In genomic region chr10:44394696-44395383, GRCh38 we compare ENCODE assay signal across 17 cellular contexts. TPM values are rescaled to one million over a fixed set of nuclear protein-coding genes. Genes with fewer than 3 reads are reported as not detected.
DNase-seq lines count a peak whose midpoint lies in the region; ATAC-seq and TF ChIP-seq lines count a peak whose summit lies in the region.
"Had no signal": no experiment of that assay in that cellular context is flagged by ENCODE, and none has a peak within 500 bp of the region (broad histone marks: within the 10 kb centered on the region; RNA-seq: fewer than 3 reads in every experiment).

No MANE protein-coding gene starts in this region.

- no peaks in the 10 kb centered on the region for H3K4me1 ChIP-seq in esophagus muscularis mucosa

- no peak for TF ChIP-seq CTCF in esophagus muscularis mucosa (IDR thresholded peaks at IDR 0.05)

- no peak for TF ChIP-seq EP300 in esophagus muscularis mucosa (IDR thresholded peaks at IDR 0.05)

- H3K27ac ChIP-seq in esophagus muscularis mucosa (replicated peaks in 1 of 4) = no peak overlapping the region
- H3K27ac ChIP-seq: RWPE1 had no signal

- H3K36me3 ChIP-seq in esophagus muscularis mucosa = no peaks in the 10 kb centered on the region

- ATAC-seq in Right ventricle myocardium superior (ENCODE audit: poor library complexity) (no peak), GM21515 (IDR thresholded peaks at IDR 0.05; ENCODE audit: unreplicated experiment) (no peak), HG03196 (IDR thresholded peaks at IDR 0.05; ENCODE audit: unreplicated experiment) (no peak)
- ATAC-seq: HepG2, PC-3 had no signal

- TF ChIP-seq POLR2A in esophagus muscularis mucosa (IDR thresholded peaks at IDR 0.05; ENCODE audit: low read depth) = no peak

- 97% methylated on average over 3 of the region's 4 CpGs for WGBS in esophagus muscularis mucosa

- H3K9me3 ChIP-seq in esophagus muscularis mucosa = no peaks in the 10 kb centered on the region

- intact Hi-C loops in cardiac septum (cut with DNase I) = no loop called here
- intact Hi-C loops in Right ventricle myocardium superior (cut with DNase I) = loop anchor here (5.0 kb wide), 1 partner anchor 462 kb away; no protein-coding TSS in a partner anchor
- intact Hi-C loops in esophagus muscularis mucosa (cut with DNase I) = no loop called here

- H3K4me3 ChIP-seq in esophagus muscularis mucosa = no peak overlapping the region

- peaks cover 0 to 11% (median 0%) of the 10 kb centered on the region in 4 donors for H3K27me3 ChIP-seq in esophagus muscularis mucosa

- peak; percentile 41 for DNase-seq in cardiac septum (ENCODE audit: low spot score)
- no peak for DNase-seq in Right ventricle myocardium superior
- peak; percentile 84 for DNase-seq in esophagus muscularis mucosa (ENCODE audit: extremely low spot score)
- peak; percentile 0 for DNase-seq in retina
- no peak for DNase-seq in NOMO-1 treated with DMSO at 0.1 percent for 48 hours (lab: John Stamatoyannopoulos, UW; ENCODE audit: unreplicated experiment)
- DNase-seq: DND-41, KBM-7, NCI-H1105 treated with DMSO at 0.1 percent for 48 hours, NCI-H1694, NCI-H2081 treated with DMSO at 0.1 percent for 48 hours, NCI-H446 treated with DMSO at 0.1 percent for 48 hours, NCI-H69, PC-3 had no signal

RNA-seq across cellular contexts. Expression of gene CXCL12, which starts 9.9 kb away (rescaled TPM):
- total RNA-seq in cardiac septum = 121 TPM
- total RNA-seq in Right ventricle myocardium superior = 117 TPM
- 10 to 100 TPM; 47.9 to 88.8 (median 51.8) TPM for total RNA-seq in esophagus muscularis mucosa
- total RNA-seq: HepG2 had no signal

Comparison
In these comparisons a context has a peak if more than half of its experiments do, and no peak if none do; other contexts are left out.
1. DNase-seq: peak in cardiac septum (single experiment), esophagus muscularis mucosa (single experiment) and retina (single experiment); none in Right ventricle myocardium superior (single experiment) and NOMO-1 treated with DMSO at 0.1 percent for 48 hours (single experiment).